ENCODE assay signal across 8 cellular contexts in genomic region chr7:102287082-102287464, GRCh38. TPM values are rescaled to one million over a fixed set of nuclear protein-coding genes. Genes with fewer than 3 reads are reported as not detected.
DNase-seq lines count a peak whose midpoint lies in the region; ATAC-seq and TF ChIP-seq lines count a peak whose summit lies in the region.

No MANE protein-coding gene starts in this region.

- H3K27ac ChIP-seq in OCI-LY3 (ENCODE audit: low read length) = peak overlapping the region; percentile 32
- no peak overlapping the region for H3K27ac ChIP-seq in parathyroid adenoma

- DNase-seq in NK-92 (lab: John Stamatoyannopoulos, UW; ENCODE audit: unreplicated experiment) (no peak), mucosa of gallbladder (ENCODE audit: low spot score) (no peak), NCI-H226 (no peak)

- H3K36me3 ChIP-seq in OCI-LY3 (replicated peaks; ENCODE audit: low read depth, low read length) = no peaks in the 10 kb centered on the region
- H3K36me3 ChIP-seq in parathyroid adenoma (ENCODE audit: control insufficient read depth, insufficient read depth, low read length) = no peaks in the 10 kb centered on the region

- H3K4me3 ChIP-seq in OCI-LY3 (ENCODE audit: low read length) (peak overlapping the region; percentile 99), parathyroid adenoma (ENCODE audit: low read depth, low read length) (peak overlapping the region; percentile 73)

- no peaks in the 10 kb centered on the region for H3K9me3 ChIP-seq in OCI-LY3 (ENCODE audit: insufficient read depth, low read length)
- H3K9me3 ChIP-seq in parathyroid adenoma (ENCODE audit: control insufficient read depth, low read length) = no peaks in the 10 kb centered on the region

- H3K79me2 ChIP-seq in OCI-LY3 (ENCODE audit: low read length) (no peaks in the 10 kb centered on the region; the same call in 1 of the 2 replicates), parathyroid adenoma (peaks cover 9% of the 10 kb centered on the region)

- H2AFZ ChIP-seq in OCI-LY3 (ENCODE audit: low read depth, low read length) = 0 out of 2 replicates have a peak overlapping the region, but pooled peaks have one; percentile 14
- H2AFZ ChIP-seq in parathyroid adenoma = peak overlapping the region; percentile 89

- peak overlapping the region; percentile 93 for H3K4me2 ChIP-seq in OCI-LY3 (ENCODE audit: low read length)
- H3K4me2 ChIP-seq in parathyroid adenoma (ENCODE audit: low read length) = peak overlapping the region; percentile 94

- H3K4me1 ChIP-seq in OCI-LY3 (ENCODE audit: low read length) = peaks cover 64% of the 10 kb centered on the region
- H3K4me1 ChIP-seq in parathyroid adenoma = peaks cover 8% of the 10 kb centered on the region

- H3K9ac ChIP-seq in OCI-LY3 (ENCODE audit: low read length) = peak overlapping the region; percentile 79
- H3K9ac ChIP-seq in parathyroid adenoma = peak overlapping the region; percentile 63

- TF ChIP-seq CTCF in OCI-LY3 (IDR thresholded peaks at IDR 0.05; ENCODE audit: low read depth, low read length) (no peak), parathyroid adenoma (IDR thresholded peaks at IDR 0.05) (no peak)

- peak; percentile 10 for ATAC-seq in GM21529 (IDR thresholded peaks at IDR 0.05; ENCODE audit: unreplicated experiment)
- ATAC-seq in esophagus mucosa = peak; percentile 9
- ATAC-seq in GM18517 (IDR thresholded peaks at IDR 0.05; ENCODE audit: unreplicated experiment) = no peak

- peaks cover 37% of the 10 kb centered on the region for H4K20me1 ChIP-seq in OCI-LY3 (ENCODE audit: insufficient read depth, low read length)

- peaks cover 22% of the 10 kb centered on the region for H3K27me3 ChIP-seq in OCI-LY3 (ENCODE audit: low read depth, low read length)
- H3K27me3 ChIP-seq in parathyroid adenoma (ENCODE audit: control insufficient read depth, insufficient read depth, low read length) = no peaks in the 10 kb centered on the region

RNA-seq across cellular contexts. Expression of gene SH2B2, which starts 0.4 kb away (rescaled TPM):
- 1.1 TPM for total RNA-seq in esophagus mucosa
- total RNA-seq in mucosa of gallbladder = 7.2 TPM
